In genomic region chr3:189901481-189901880, GRCh38 we compare ENCODE assay signal across 1 cellular context.
TF ChIP-seq lines count a peak whose summit lies in the region.

No MANE protein-coding gene starts in this region.

TF ChIP-seq in K562, 482 proteins besides CTCF, POLR2A, EP300 and RAD21:
- no peak for TF ChIP-seq ZNF407 (IDR thresholded peaks at IDR 0.05; ENCODE audit: low read depth)
- TF ChIP-seq ZNF316 (IDR thresholded peaks at IDR 0.05): 0 out of 2 replicates have a peak, but pooled peaks have one; percentile 3
